Comparison of ENCODE assay signal across 23 cellular contexts in the genomic region with DNA sequence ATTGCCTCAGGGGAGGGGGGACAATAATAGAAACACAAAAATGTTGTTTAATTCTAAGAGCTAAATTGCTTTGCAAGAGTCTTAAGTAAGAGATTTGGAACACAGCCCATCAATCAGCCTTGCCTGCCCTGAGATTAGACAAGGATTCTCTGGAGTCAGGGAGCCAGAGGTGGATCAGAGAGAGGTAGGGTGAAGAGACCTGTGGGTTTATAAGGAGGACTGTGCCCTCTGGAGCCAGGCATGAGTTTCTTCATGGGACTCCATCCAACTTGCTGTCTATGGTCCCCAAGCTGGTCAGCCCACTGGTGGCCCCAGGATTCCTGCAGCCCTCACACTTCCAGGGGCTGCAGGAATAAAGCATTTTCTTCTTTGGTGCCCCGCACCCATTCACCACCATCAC.
"Had no signal": no experiment of that assay in that cellular context is flagged by ENCODE, and none has a peak within 500 bp of the region (broad histone marks: within the 10 kb centered on the region; RNA-seq: fewer than 3 reads in every experiment).

No MANE protein-coding gene starts in this region.

- H3K27ac ChIP-seq: body of pancreas, gastrocnemius medialis, heart left ventricle had no signal

- H3K36me3 ChIP-seq: gastrocnemius medialis, heart left ventricle had no signal

- DNase-seq: activated CD4-positive, alpha-beta memory T cell treated with anti-CD3 and anti-CD28 coated beads, Interleukin-2, amount 10 ng/mL, durations not matched to agents 7 days and 5 days; activated CD4-positive, alpha-beta T cell treated with anti-CD3 and anti-CD28 coated beads for 1 hour; activated CD4-positive, alpha-beta T cell treated with anti-CD3 and anti-CD28 coated beads for 4 hours; activated CD4-positive, alpha-beta T cell treated with anti-CD3 and anti-CD28 coated beads, Interleukin-2, amount 10 ng/mL, durations not matched to agents 7 days and 5 days; activated CD4-positive, alpha-beta T cell treated with anti-CD3 and anti-CD28 coated beads, Interleukin-2, amount 50 U/mL, for 4 hours; activated CD8-positive, alpha-beta memory T cell treated with anti-CD3 and anti-CD28 coated beads, Interleukin-2, amount 50 U/mL, for 48 hours; activated gamma-delta T cell; activated naive CD4-positive, alpha-beta T cell; activated naive CD4-positive, alpha-beta T cell treated with anti-CD3 and anti-CD28 coated beads, Interleukin-2, amount 10 ng/mL, durations not matched to agents 7 days and 5 days; activated naive CD8-positive, alpha-beta T cell treated with anti-CD3 and anti-CD28 coated beads, Interleukin-2, amount 10 ng/mL, durations not matched to agents 7 days and 5 days; activated T-cell treated with anti-CD3 and anti-CD28 coated beads for 4 hours; activated T-cell treated with anti-CD3 and anti-CD28 coated beads, Interleukin-2, amount 50 U/mL, for 24 hours; activated T-cell treated with anti-CD3 and anti-CD28 coated beads, Interleukin-2, amount 50 U/mL, for 72 hours; body of pancreas; effector CD8-positive, alpha-beta T cell; foreskin fibroblast; gastrocnemius medialis; glutamatergic neuron; heart left ventricle; T-helper 2 cell had no signal

- H3K4me3 ChIP-seq: body of pancreas, gastrocnemius medialis, heart left ventricle had no signal

- H3K27me3 ChIP-seq: body of pancreas had no signal

- H3K4me1 ChIP-seq: body of pancreas, gastrocnemius medialis, heart left ventricle had no signal

- ATAC-seq: activated naive CD4-positive, alpha-beta T cell treated with anti-CD3 and anti-CD28 coated beads, Interleukin-2, amount 50 U/mL, for 72 hours; activated T-cell treated with anti-CD3 and anti-CD28 coated beads, Interleukin-2, amount 50 U/mL, for 72 hours; body of pancreas; esophagus mucosa; gastrocnemius medialis; heart left ventricle had no signal

- H3K9me3 ChIP-seq: body of pancreas, gastrocnemius medialis, heart left ventricle had no signal

- FAIRE-seq: colon had no signal
